Comparison of ENCODE assay signal across 24 cellular contexts in the genomic region with DNA sequence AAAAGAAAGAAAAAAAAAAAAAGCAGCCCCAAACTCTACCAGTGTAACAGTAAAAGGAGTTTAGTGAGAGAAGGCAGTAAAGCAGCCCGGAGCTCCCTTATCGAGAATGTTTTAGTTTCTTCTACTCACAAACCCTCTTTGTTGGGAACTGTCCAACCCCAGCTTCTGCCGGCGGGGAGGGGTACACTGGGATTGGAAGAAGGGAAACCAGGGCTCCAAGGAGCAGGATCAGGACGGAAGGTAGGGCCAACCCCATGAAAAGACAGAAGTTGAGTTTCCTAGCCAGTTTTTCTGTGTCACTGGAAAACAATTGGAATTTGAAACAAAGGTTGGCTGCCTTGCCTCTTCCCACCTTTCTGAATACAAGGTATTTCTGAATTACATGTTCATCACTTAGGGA.
DNase-seq lines count a peak whose midpoint lies in the region; ATAC-seq and TF ChIP-seq lines count a peak whose summit lies in the region.
"Had no signal": no experiment of that assay in that cellular context is flagged by ENCODE, and none has a peak within 500 bp of the region (broad histone marks: within the 10 kb centered on the region; RNA-seq: fewer than 3 reads in every experiment).

No MANE protein-coding gene starts in this region.

- intact Hi-C loops in ovary (cut with DNase I), result no loop called here

- H3K36me3 ChIP-seq in ES-I3 (ENCODE audit: insufficient read depth, low read length) (no peaks in the 10 kb centered on the region), ectodermal cell (ENCODE audit: control insufficient read depth, insufficient read depth, low read length) (no peaks in the 10 kb centered on the region), iPS-15b (ENCODE audit: control insufficient read depth, insufficient read depth, low read length) (no peaks in the 10 kb centered on the region), ovary (no peaks in the 10 kb centered on the region)
- H3K36me3 ChIP-seq: gastrocnemius medialis, tibial artery had no signal

- peak overlapping the region; percentile 7 for H3K9ac ChIP-seq in ES-I3 (ENCODE audit: low read depth, low read length)
- peak overlapping the region; percentile 58 for H3K9ac ChIP-seq in iPS-15b (ENCODE audit: low read depth, low read length)

- TF ChIP-seq CTCF in ovary (IDR thresholded peaks at IDR 0.05), result no peak

- ATAC-seq in GM18873 (IDR thresholded peaks at IDR 0.05; ENCODE audit: low FRiP score, unreplicated experiment) (no peak), GM18868 (IDR thresholded peaks at IDR 0.05; ENCODE audit: unreplicated experiment) (no peak)
- ATAC-seq: activated CD8-positive, alpha-beta T cell treated with anti-CD3 and anti-CD28 coated beads for 36 hours; gastrocnemius medialis had no signal

- H3K27ac ChIP-seq in ectodermal cell (ENCODE audit: insufficient read depth, low read depth, low read length, poor library complexity, severe bottlenecking) (peak overlapping the region; percentile 70), ovary (no peak overlapping the region)
- H3K27ac ChIP-seq: gastrocnemius medialis, tibial artery had no signal

- TF ChIP-seq EP300 in ovary (IDR thresholded peaks at IDR 0.05), result no peak

- peak; percentile 31 to 57 (median 52) for DNase-seq in ovary
- no peak for DNase-seq in NCI-H524 (lab: John Stamatoyannopoulos, UW)
- no peak for DNase-seq in COLO829 (ENCODE audit: low spot score)
- DNase-seq: activated CD4-positive, alpha-beta T cell treated with anti-CD3 and anti-CD28 coated beads for 1 hour; activated CD8-positive, alpha-beta T cell treated with anti-CD3 and anti-CD28 coated beads for 36 hours; CD4-positive, alpha-beta T cell; cerebellar nuclear complex; DMS 273 treated with DMSO at 0.1 percent for 48 hours; erythroblast; gastrocnemius medialis; GDM1; hypothalamus; left cardiac atrium; NCI-H1092 treated with DMSO at 0.1 percent for 48 hours; NCI-H1930; NCI-H2227 treated with DMSO at 0.1 percent for 48 hours; occipital lobe; retina; tibial artery had no signal

- TF ChIP-seq POLR2A in ovary (IDR thresholded peaks at IDR 0.05), result no peak

- H3K27me3 ChIP-seq in ectodermal cell (ENCODE audit: control insufficient read depth, insufficient read depth, low read length, poor library complexity, severe bottlenecking), result no peaks in the 10 kb centered on the region
- no peaks in the 10 kb centered on the region for H3K27me3 ChIP-seq in iPS-15b (ENCODE audit: control insufficient read depth, insufficient read depth, low read length)
- H3K27me3 ChIP-seq in ovary, result no peaks in the 10 kb centered on the region
- H3K27me3 ChIP-seq: gastrocnemius medialis, tibial artery had no signal

- H3K4me1 ChIP-seq in ES-I3 (ENCODE audit: insufficient read depth, low read length) (peaks cover 29% of the 10 kb centered on the region), ectodermal cell (ENCODE audit: control insufficient read depth, insufficient read depth, low read length) (peaks cover 39% of the 10 kb centered on the region), iPS-15b (ENCODE audit: control insufficient read depth, insufficient read depth, low read length) (peaks cover 34% of the 10 kb centered on the region), ovary (ENCODE audit: insufficient read depth) (peaks cover 4% of the 10 kb centered on the region)
- H3K4me1 ChIP-seq: tibial artery had no signal

- H3K9me3 ChIP-seq in ES-I3 (ENCODE audit: control insufficient read depth, insufficient read depth, low read length) (no peaks in the 10 kb centered on the region), ectodermal cell (ENCODE audit: control insufficient read depth, low read length) (no peaks in the 10 kb centered on the region), iPS-15b (ENCODE audit: control insufficient read depth, insufficient read depth, low read length) (no peaks in the 10 kb centered on the region), ovary (no peaks in the 10 kb centered on the region)
- H3K9me3 ChIP-seq: gastrocnemius medialis, tibial artery had no signal

- H3K4me3 ChIP-seq in ectodermal cell (ENCODE audit: insufficient read depth, low read depth, low read length), result peak overlapping the region; percentile 1
- peak overlapping the region; percentile 38 for H3K4me3 ChIP-seq in iPS-15b (ENCODE audit: low read depth, low read length)
- H3K4me3 ChIP-seq in ovary, result no peak overlapping the region
- H3K4me3 ChIP-seq: gastrocnemius medialis, tibial artery had no signal

- WGBS in ectodermal cell, 2 experiments, result 3 to 6% methylated on average over 5 of the region's 5 CpGs
- whole genome bisulfite sequencing in ovary, 3 donors, result 7 to 13% (median 13%) methylated on average over 5 of the region's 5 CpGs

Comparison
In these comparisons a context has a peak if more than half of its experiments do, and no peak if none do; other contexts are left out.
1. DNase-seq: peak in ovary (5 of 5); none in NCI-H524 (0 of 2) and COLO829 (single experiment).